ENCODE assay signal across 2 cellular contexts in genomic region chr3:105868745-105869530, GRCh38.
TF ChIP-seq lines count a peak whose summit lies in the region.

Gene CBLB, minus strand, starts transcription at chr3:105869012. Its CDS starts 1,435 bp downstream, at chr3:105867577.

TF ChIP-seq in HCT116, 20 proteins besides CTCF, POLR2A, EP300 and RAD21 (continued from another document):
- TF ChIP-seq SRF (IDR thresholded peaks at IDR 0.05; ENCODE audit: low read depth) (no peak), EGR1 (IDR thresholded peaks at IDR 0.05; ENCODE audit: low read depth) (peak; percentile 68)
- TF ChIP-seq, protein P1, sequence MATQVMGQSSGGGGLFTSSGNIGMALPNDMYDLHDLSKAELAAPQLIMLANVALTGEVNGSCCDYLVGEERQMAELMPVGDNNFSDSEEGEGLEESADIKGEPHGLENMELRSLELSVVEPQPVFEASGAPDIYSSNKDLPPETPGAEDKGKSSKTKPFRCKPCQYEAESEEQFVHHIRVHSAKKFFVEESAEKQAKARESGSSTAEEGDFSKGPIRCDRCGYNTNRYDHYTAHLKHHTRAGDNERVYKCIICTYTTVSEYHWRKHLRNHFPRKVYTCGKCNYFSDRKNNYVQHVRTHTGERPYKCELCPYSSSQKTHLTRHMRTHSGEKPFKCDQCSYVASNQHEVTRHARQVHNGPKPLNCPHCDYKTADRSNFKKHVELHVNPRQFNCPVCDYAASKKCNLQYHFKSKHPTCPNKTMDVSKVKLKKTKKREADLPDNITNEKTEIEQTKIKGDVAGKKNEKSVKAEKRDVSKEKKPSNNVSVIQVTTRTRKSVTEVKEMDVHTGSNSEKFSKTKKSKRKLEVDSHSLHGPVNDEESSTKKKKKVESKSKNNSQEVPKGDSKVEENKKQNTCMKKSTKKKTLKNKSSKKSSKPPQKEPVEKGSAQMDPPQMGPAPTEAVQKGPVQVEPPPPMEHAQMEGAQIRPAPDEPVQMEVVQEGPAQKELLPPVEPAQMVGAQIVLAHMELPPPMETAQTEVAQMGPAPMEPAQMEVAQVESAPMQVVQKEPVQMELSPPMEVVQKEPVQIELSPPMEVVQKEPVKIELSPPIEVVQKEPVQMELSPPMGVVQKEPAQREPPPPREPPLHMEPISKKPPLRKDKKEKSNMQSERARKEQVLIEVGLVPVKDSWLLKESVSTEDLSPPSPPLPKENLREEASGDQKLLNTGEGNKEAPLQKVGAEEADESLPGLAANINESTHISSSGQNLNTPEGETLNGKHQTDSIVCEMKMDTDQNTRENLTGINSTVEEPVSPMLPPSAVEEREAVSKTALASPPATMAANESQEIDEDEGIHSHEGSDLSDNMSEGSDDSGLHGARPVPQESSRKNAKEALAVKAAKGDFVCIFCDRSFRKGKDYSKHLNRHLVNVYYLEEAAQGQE (IDR thresholded peaks at IDR 0.05; ENCODE audit: low read depth) = no peak
TF ChIP-seq in HCT116: peak in this region for 7.

TF ChIP-seq in neural cell, 6 proteins besides CTCF, POLR2A, EP300 and RAD21 (continued from another document):
- TF ChIP-seq, protein P1 (IDR thresholded peaks at IDR 0.05; ENCODE audit: borderline replicate concordance) = peak; percentile 59
